23 cellular contexts compared by ENCODE assay signal in the genomic region with DNA sequence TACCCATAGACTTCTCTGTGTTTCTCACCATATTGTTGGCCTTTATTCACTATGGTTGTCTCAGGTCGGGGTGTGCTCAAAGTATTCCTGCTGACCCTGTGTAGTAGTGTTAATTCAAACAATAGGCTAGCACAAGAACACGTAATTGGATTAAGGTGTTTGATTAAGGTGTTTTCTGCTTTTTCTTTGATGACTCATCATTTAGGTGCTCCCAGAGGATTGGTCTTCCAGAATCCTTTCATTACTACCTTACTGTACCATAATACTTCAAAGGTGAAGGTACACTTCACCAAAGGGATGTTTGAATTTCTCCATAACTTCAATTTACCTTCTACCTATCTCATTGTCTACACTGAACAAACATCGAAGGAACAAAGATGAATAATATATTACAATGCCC.
DNase-seq lines count a peak whose midpoint lies in the region; ATAC-seq, FAIRE-seq and TF ChIP-seq lines count a peak whose summit lies in the region.
"Had no signal": no experiment of that assay in that cellular context is flagged by ENCODE, and none has a peak within 500 bp of the region (broad histone marks: within the 10 kb centered on the region; RNA-seq: fewer than 3 reads in every experiment).

No MANE protein-coding gene starts in this region.

- H3K4ac ChIP-seq in IMR-90 (ENCODE audit: low read depth, low read length), result no peak overlapping the region

- BruUV-seq in HepG2 (replicated peaks; lab: Mats Ljungman, UMichigan) (no TSS peak), IMR-90 (replicated peaks; lab: Mats Ljungman, UMichigan) (no TSS peak)

- H3K9me3 ChIP-seq in HepG2 (ENCODE audit: low read length), result no peaks in the 10 kb centered on the region
- no peaks in the 10 kb centered on the region for H3K9me3 ChIP-seq in right lobe of liver
- H3K9me3 ChIP-seq in IMR-90 (ENCODE audit: control insufficient read depth, insufficient read depth, low read length), result no peaks in the 10 kb centered on the region
- H3K9me3 ChIP-seq in esophagus squamous epithelium, result peaks cover 0 to 3% (median 0%) of the 10 kb centered on the region in 3 donors
- no peaks in the 10 kb centered on the region for H3K9me3 ChIP-seq in suprapubic skin
- H3K9me3 ChIP-seq: BE2C had no signal

- H3K9ac ChIP-seq in HepG2 (ENCODE audit: insufficient read depth, low read depth, low read length) (no peak overlapping the region), IMR-90 (ENCODE audit: low read depth, low read length) (no peak overlapping the region)
- H3K9ac ChIP-seq: BLaER1 treated with 17β-estradiol and CSF1 and Interleukin-3, amounts not matched to agents 10 nM and 100 nM had no signal

- H3K79me1 ChIP-seq in IMR-90 (ENCODE audit: low read depth in 1 of 2, low read length in 2 of 2), result no peaks in the 10 kb centered on the region

- no peak overlapping the region for H4K91ac ChIP-seq in IMR-90 (ENCODE audit: insufficient read depth, low read depth, low read length)

- H2BK15ac ChIP-seq in IMR-90 (ENCODE audit: low read depth, low read length), result no peak overlapping the region

- no peak overlapping the region for H3K23ac ChIP-seq in IMR-90 (ENCODE audit: low read depth, low read length)

- H4K20me1 ChIP-seq in HepG2 (ENCODE audit: insufficient read depth, low read length), result no peaks in the 10 kb centered on the region
- H4K20me1 ChIP-seq in IMR-90 (ENCODE audit: insufficient read depth, low read length), result no peaks in the 10 kb centered on the region
- H4K20me1 ChIP-seq: BLaER1 treated with 17β-estradiol and CSF1 and Interleukin-3, amounts not matched to agents 10 nM and 100 nM had no signal

- in situ Hi-C loops in HepG2 (cut with HindIII; ENCODE audit: extremely low pct_ligation_motif_present, low pct_unique_long_range_greater_than_20kb), result no loop called here
- in situ Hi-C loops in IMR-90 (cut with MboI; ENCODE audit: low sequenced_read_pairs), result no loop called here

- TF ChIP-seq POLR2A in HepG2 (IDR thresholded peaks at IDR 0.05; ENCODE audit: insufficient read depth in 1 of 2, low read depth in 2 of 2, low read length in 2 of 2), result no peak
- TF ChIP-seq POLR2A in right lobe of liver (IDR thresholded peaks at IDR 0.05), result no peak
- TF ChIP-seq POLR2A in IMR-90 (IDR thresholded peaks at IDR 0.05; ENCODE audit: low read depth, low read length), result no peak
- no peak for TF ChIP-seq POLR2A in esophagus squamous epithelium (IDR thresholded peaks at IDR 0.05)
- no peak for TF ChIP-seq POLR2A in suprapubic skin (IDR thresholded peaks at IDR 0.05)

- FAIRE-seq in HepG2 (lab: Jason Lieb, UNC) (no peak), bronchial epithelial cell (lab: Jason Lieb, UNC) (no peak)
- FAIRE-seq: A204.1, GM12891, GM18507 had no signal

- POLR2A ChIA-PET in HepG2 (lab: Yijun Ruan, JAX) (no interaction called here), IMR-90 (lab: Charles Lee; ENCODE audit: unreplicated experiment) (no interaction called here)

- no peak overlapping the region for H3K18ac ChIP-seq in IMR-90 (ENCODE audit: low read depth, low read length)

- H2BK5ac ChIP-seq in IMR-90 (ENCODE audit: low read depth, low read length, poor library complexity, severe bottlenecking), result no peak overlapping the region

- no peaks in the 10 kb centered on the region for H3K36me3 ChIP-seq in HepG2 (replicated peaks in 1 of 2; ENCODE audit: control insufficient read depth in 1 of 2, insufficient read depth in 2 of 2, low read length in 2 of 2)
- no peaks in the 10 kb centered on the region for H3K36me3 ChIP-seq in right lobe of liver
- H3K36me3 ChIP-seq in IMR-90 (ENCODE audit: control insufficient read depth, insufficient read depth, low read length), result no peaks in the 10 kb centered on the region
- H3K36me3 ChIP-seq in bronchial epithelial cell (ENCODE audit: control insufficient read depth, insufficient read depth, low read length), result no peaks in the 10 kb centered on the region
- H3K36me3 ChIP-seq in esophagus squamous epithelium, result no peaks in the 10 kb centered on the region
- H3K36me3 ChIP-seq in suprapubic skin, result no peaks in the 10 kb centered on the region
- H3K36me3 ChIP-seq: BE2C; BLaER1 treated with 17β-estradiol and CSF1 and Interleukin-3, amounts not matched to agents 10 nM and 100 nM had no signal

- H4K8ac ChIP-seq in IMR-90 (ENCODE audit: low read depth in 2 of 2, low read length in 2 of 2), result no peak overlapping the region

- no peak for TF ChIP-seq EP300 in HepG2 (IDR thresholded peaks at IDR 0.05; ENCODE audit: low read depth in 2 of 2, low read length in 2 of 2)
- TF ChIP-seq EP300 in HepG2 (CRISPR knock-in tag; IDR thresholded peaks at IDR 0.05; ENCODE audit: borderline replicate concordance), result no peak
- TF ChIP-seq EP300 in suprapubic skin (IDR thresholded peaks at IDR 0.05), result no peak

- ATAC-seq in HepG2 (no peak), right lobe of liver (no peak), IMR-90 (ENCODE audit: low read depth) (no peak), left lobe of liver (no peak)
- ATAC-seq: GM23338, HCT116 had no signal

- H2BK20ac ChIP-seq in IMR-90 (ENCODE audit: low read depth, low read length), result no peak overlapping the region

- intact Hi-C loops in HepG2 (cut with micrococcal nuclease; ENCODE audit: unreplicated experiment), result no loop called here
- intact Hi-C loops in right lobe of liver (cut with DNase I), result no loop called here
- intact Hi-C loops in IMR-90 (cut with micrococcal nuclease), result no loop called here
- intact Hi-C loops in esophagus squamous epithelium (cut with DNase I), result no loop called here

- dilution Hi-C loops in IMR-90 (cut with HindIII; ENCODE audit: low sequenced_read_pairs, unreplicated experiment), result no loop called here

- H3K27me3 ChIP-seq in HepG2 (ENCODE audit: control insufficient read depth in 1 of 2, insufficient read depth in 2 of 2, low read length in 2 of 2), result no peaks in the 10 kb centered on the region
- H3K27me3 ChIP-seq in right lobe of liver, result peaks cover 0 to 11% of the 10 kb centered on the region in 2 donors
- H3K27me3 ChIP-seq in IMR-90 (ENCODE audit: control insufficient read depth, insufficient read depth, low read length), result no peaks in the 10 kb centered on the region; the same call in 1 of the 2 replicates
- H3K27me3 ChIP-seq in bronchial epithelial cell (ENCODE audit: control insufficient read depth, insufficient read depth, low read length), result no peaks in the 10 kb centered on the region
- peaks cover 0 to 4% (median 0%) of the 10 kb centered on the region in 4 donors for H3K27me3 ChIP-seq in esophagus squamous epithelium
- no peaks in the 10 kb centered on the region for H3K27me3 ChIP-seq in suprapubic skin
- H3K27me3 ChIP-seq: BE2C had no signal

- H3K14ac ChIP-seq in IMR-90 (replicated peaks; ENCODE audit: low read depth, low read length), result no peak overlapping the region

- H4K5ac ChIP-seq in IMR-90 (ENCODE audit: low read depth, low read length), result no peak overlapping the region

- no peaks in the 10 kb centered on the region for H3K4me1 ChIP-seq in HepG2 (ENCODE audit: insufficient read depth, low read length)
- no peaks in the 10 kb centered on the region for H3K4me1 ChIP-seq in right lobe of liver
- H3K4me1 ChIP-seq in IMR-90 (ENCODE audit: control insufficient read depth, insufficient read depth, low read length), result no peaks in the 10 kb centered on the region
- H3K4me1 ChIP-seq in esophagus squamous epithelium, result no peaks in the 10 kb centered on the region
- H3K4me1 ChIP-seq in suprapubic skin, result no peaks in the 10 kb centered on the region
- H3K4me1 ChIP-seq: BE2C; BLaER1 treated with 17β-estradiol and CSF1 and Interleukin-3, amounts not matched to agents 10 nM and 100 nM had no signal

- 4% methylated on average over 3 of the region's 3 CpGs for WGBS in HepG2 (ENCODE audit: low lambda C conversion rate)
- WGBS in right lobe of liver (ENCODE audit: insufficient coverage, low coverage, low lambda C conversion rate, missing lambda C conversion rate), result 66% methylated on average over 3 of the region's 3 CpGs
- WGBS in IMR-90 (ENCODE audit: extremely low coverage in 2 of 2, insufficient read length in 1 of 2), 2 experiments, result no CpG with 5 or more reads among the region's 3 CpGs
- 30 to 57% methylated on average over 3 of the region's 3 CpGs for WGBS in esophagus squamous epithelium, 2 donors
- 81% methylated on average over 3 of the region's 3 CpGs for WGBS in suprapubic skin

- TF ChIP-seq CTCF in HepG2 (CRISPR knock-in tag; IDR thresholded peaks at IDR 0.05), result no peak
- TF ChIP-seq CTCF in right lobe of liver (IDR thresholded peaks at IDR 0.05), result no peak
- no peak for TF ChIP-seq CTCF in IMR-90 (conservative IDR thresholded peaks at IDR 0.05; ENCODE audit: low read depth, low read length)
- TF ChIP-seq CTCF in bronchial epithelial cell (IDR thresholded peaks at IDR 0.05; ENCODE audit: insufficient read depth, low read length, severe bottlenecking), result no peak
- no peak for TF ChIP-seq CTCF in esophagus squamous epithelium (IDR thresholded peaks at IDR 0.05)
- no peak for TF ChIP-seq CTCF in suprapubic skin (IDR thresholded peaks at IDR 0.05)

- CTCF ChIA-PET in HepG2 (lab: Yijun Ruan, JAX; ENCODE audit: low intra/inter-chr PET ratio, low total read pairs) (no interaction called here), IMR-90 (lab: Yijun Ruan, JAX) (no interaction called here)

- TF ChIP-seq RAD21 in HepG2 (CRISPR knock-in tag; IDR thresholded peaks at IDR 0.05) (no peak), IMR-90 (IDR thresholded peaks at IDR 0.05; ENCODE audit: low read length) (no peak)

- H2AK9ac ChIP-seq in IMR-90 (replicated peaks; ENCODE audit: low read depth, low read length, poor library complexity), result no peak overlapping the region

- H3K9me1 ChIP-seq in IMR-90 (ENCODE audit: insufficient read depth, low read length), result no peaks in the 10 kb centered on the region

- H3K4me2 ChIP-seq in HepG2 (ENCODE audit: low read depth, low read length) (no peak overlapping the region), IMR-90 (ENCODE audit: low read depth, low read length) (no peak overlapping the region)
- H3K4me2 ChIP-seq: BLaER1 treated with 17β-estradiol and CSF1 and Interleukin-3, amounts not matched to agents 10 nM and 100 nM; GM23338 had no signal

- H2AFZ ChIP-seq in HepG2 (ENCODE audit: low read length) (no peak overlapping the region), IMR-90 (replicated peaks; ENCODE audit: low read length, poor library complexity) (no peak overlapping the region)
- H2AFZ ChIP-seq: GM23338 had no signal

- DNase-seq in HepG2 (ENCODE audit: low spot score) (no peak), right lobe of liver (no peak), IMR-90 (no peak), bronchial epithelial cell (ENCODE audit: low read depth) (peak; percentile 1), esophagus squamous epithelium (lab: John Stamatoyannopoulos, UW) (no peak), suprapubic skin (ENCODE audit: low spot score in 2 of 2) (no peak), left lobe of liver (ENCODE audit: low spot score) (no peak)
- DNase-seq: ACHN; AML-193; BE2C; CD4-positive, alpha-beta T cell; CD8-positive, alpha-beta memory T cell; DMS153; DMS79 treated with DMSO at 0.1 percent for 48 hours; GF-D8; H9 had no signal

- no peak overlapping the region for H3K4me3 ChIP-seq in HepG2 (replicated peaks in 1 of 3; ENCODE audit: insufficient read depth in 1 of 3, low read depth in 2 of 3, low read length in 3 of 3)
- no peak overlapping the region for H3K4me3 ChIP-seq in right lobe of liver
- H3K4me3 ChIP-seq in IMR-90 (ENCODE audit: insufficient read depth, low read depth, low read length), result no peak overlapping the region
- no peak overlapping the region for H3K4me3 ChIP-seq in bronchial epithelial cell (ENCODE audit: low read depth, low read length)
- H3K4me3 ChIP-seq in esophagus squamous epithelium, result no peak overlapping the region
- no peak overlapping the region for H3K4me3 ChIP-seq in suprapubic skin
- H3K4me3 ChIP-seq: BLaER1 treated with 17β-estradiol and CSF1 and Interleukin-3, amounts not matched to agents 10 nM and 100 nM; GM23338 had no signal

- H2AK5ac ChIP-seq in IMR-90 (ENCODE audit: low read depth, low read length), result no peak overlapping the region

- H3K56ac ChIP-seq in IMR-90 (ENCODE audit: extremely low read depth, insufficient read depth, low read length), result no peak overlapping the region

- no peak overlapping the region for H3K27ac ChIP-seq in HepG2 (ENCODE audit: extremely low read length, insufficient read depth, low read length)
- H3K27ac ChIP-seq in right lobe of liver, result no peak overlapping the region
- H3K27ac ChIP-seq in IMR-90 (ENCODE audit: insufficient read depth, low read length), result no peak overlapping the region
- H3K27ac ChIP-seq in esophagus squamous epithelium, result no peak overlapping the region
- H3K27ac ChIP-seq in suprapubic skin, result no peak overlapping the region
- H3K27ac ChIP-seq: 22Rv1; BLaER1 treated with 17β-estradiol and CSF1 and Interleukin-3, amounts not matched to agents 10 nM and 100 nM had no signal

- no peak overlapping the region for H2BK120ac ChIP-seq in IMR-90 (ENCODE audit: low read depth, low read length)

- no peaks in the 10 kb centered on the region for H3K79me2 ChIP-seq in HepG2 (ENCODE audit: insufficient read depth, low read length)
